In genomic region chr20:10367425-10367920, GRCh38 we compare ENCODE assay signal across 18 cellular contexts.
DNase-seq lines count a peak whose midpoint lies in the region; ATAC-seq and TF ChIP-seq lines count a peak whose summit lies in the region.
"Had no signal": no experiment of that assay in that cellular context is flagged by ENCODE, and none has a peak within 500 bp of the region (broad histone marks: within the 10 kb centered on the region; RNA-seq: fewer than 3 reads in every experiment).

No MANE protein-coding gene starts in this region.

- intact Hi-C loops in ascending aorta (cut with DNase I): no loop called here

- no peak for ATAC-seq in GM23338
- no peak for ATAC-seq in HG02885 (IDR thresholded peaks at IDR 0.05; ENCODE audit: poor library complexity, unreplicated experiment)
- ATAC-seq: CD8-positive, alpha-beta T cell had no signal

- H3K27me3 Mint-ChIP-seq in GM23338 (ENCODE audit: insufficient read depth, low read depth, poor library complexity): no peaks in the 10 kb centered on the region
- H3K27me3 Mint-ChIP-seq in progenitor cell of endocrine pancreas: no peaks in the 10 kb centered on the region

- H2AFZ ChIP-seq in GM23338 (0 out of 2 replicates have a peak overlapping the region, but pooled peaks have one; percentile 9), hepatocyte (no peak overlapping the region)

- H3K9me3 ChIP-seq in ascending aorta (no peaks in the 10 kb centered on the region), hepatocyte (ENCODE audit: low read depth) (no peaks in the 10 kb centered on the region)
- H3K9me3 ChIP-seq: BLaER1, Caco-2 had no signal

- H3K4me3 ChIP-seq in GM23338 (no peak overlapping the region), ascending aorta (no peak overlapping the region), hepatocyte (no peak overlapping the region)
- H3K4me3 ChIP-seq: BLaER1 had no signal

- TF ChIP-seq CTCF in GM23338 (conservative IDR thresholded peaks at IDR 0.05; ENCODE audit: low read depth in 2 of 2) (no peak), ascending aorta (IDR thresholded peaks at IDR 0.05) (no peak), hepatocyte (IDR thresholded peaks at IDR 0.05; ENCODE audit: poor library complexity) (no peak), progenitor cell of endocrine pancreas (IDR thresholded peaks at IDR 0.05; ENCODE audit: unreplicated experiment) (no peak)

- no peak overlapping the region for H3K4me3 Mint-ChIP-seq in GM23338
- no peak overlapping the region for H3K4me3 Mint-ChIP-seq in progenitor cell of endocrine pancreas (ENCODE audit: low read depth)
- H3K4me3 Mint-ChIP-seq: B cell; CD4-positive, CD25-positive, alpha-beta regulatory T cell; CD8-positive, alpha-beta T cell had no signal

- WGBS in hepatocyte (ENCODE audit: low lambda C conversion rate, missing lambda C conversion rate): 59% methylated on average over 1 of the region's 1 CpG

- H3K27ac ChIP-seq in GM23338 (ENCODE audit: low read depth) (no peak overlapping the region), ascending aorta (peak overlapping the region; percentile 16 to 39), hepatocyte (peak overlapping the region; percentile 29)
- H3K27ac ChIP-seq: BLaER1, C4-2B had no signal

- peaks cover 5% of the 10 kb centered on the region; the same call in 1 of the 2 replicates for H3K4me1 ChIP-seq in GM23338 (ENCODE audit: insufficient read depth)
- H3K4me1 ChIP-seq in ascending aorta: peaks cover 0 to 5% of the 10 kb centered on the region in 2 donors
- peaks cover 13% of the 10 kb centered on the region for H3K4me1 ChIP-seq in hepatocyte (ENCODE audit: insufficient read depth)
- H3K4me1 ChIP-seq: BLaER1 had no signal

- no peaks in the 10 kb centered on the region for H3K79me2 ChIP-seq in GM23338 (replicated peaks; ENCODE audit: insufficient read depth)
- H3K79me2 ChIP-seq in hepatocyte: no peaks in the 10 kb centered on the region

- H3K4me2 ChIP-seq in GM23338 (no peak overlapping the region), hepatocyte (peak overlapping the region; percentile 24)
- H3K4me2 ChIP-seq: BLaER1 had no signal

- no peaks in the 10 kb centered on the region; the same call in 1 of the 3 replicates for H3K9me3 Mint-ChIP-seq in GM23338
- H3K9me3 Mint-ChIP-seq in progenitor cell of endocrine pancreas (ENCODE audit: low read depth): peaks cover 8% of the 10 kb centered on the region
- H3K9me3 Mint-ChIP-seq: CD8-positive, alpha-beta T cell had no signal

- H3K27me3 ChIP-seq in GM23338 (ENCODE audit: insufficient read depth) (no peaks in the 10 kb centered on the region), ascending aorta (no peaks in the 10 kb centered on the region), hepatocyte (no peaks in the 10 kb centered on the region)
- H3K27me3 ChIP-seq: BLaER1 had no signal

- H3K36me3 ChIP-seq in GM23338 (ENCODE audit: insufficient read depth) (no peaks in the 10 kb centered on the region), ascending aorta (no peaks in the 10 kb centered on the region), hepatocyte (replicated peaks; ENCODE audit: insufficient read depth, low read depth) (no peaks in the 10 kb centered on the region)
- H3K36me3 ChIP-seq: BLaER1 had no signal

- no peaks in the 10 kb centered on the region for H3K9me2 ChIP-seq in GM23338 (ENCODE audit: insufficient read depth)
- H3K9me2 ChIP-seq in hepatocyte (replicated peaks; ENCODE audit: insufficient read depth): no peaks in the 10 kb centered on the region

- H3K4me1 Mint-ChIP-seq in GM23338: no peaks in the 10 kb centered on the region; the same call in 2 of the 3 replicates
- H3K4me1 Mint-ChIP-seq in progenitor cell of endocrine pancreas (ENCODE audit: low read depth): peaks cover 45% of the 10 kb centered on the region
- H3K4me1 Mint-ChIP-seq: B cell had no signal

- H3K27ac Mint-ChIP-seq in GM23338 (no peak overlapping the region), progenitor cell of endocrine pancreas (peak overlapping the region; percentile 4)
- H3K27ac Mint-ChIP-seq: B cell; CD4-positive, CD25-positive, alpha-beta regulatory T cell; CD8-positive, alpha-beta T cell had no signal

- H4K20me1 ChIP-seq in GM23338 (replicated peaks; ENCODE audit: insufficient read depth): no peaks in the 10 kb centered on the region
- H4K20me1 ChIP-seq in hepatocyte (ENCODE audit: insufficient read depth, poor library complexity, severe bottlenecking): no peaks in the 10 kb centered on the region
- H4K20me1 ChIP-seq: BLaER1 had no signal

- no peaks in the 10 kb centered on the region for H3K36me3 Mint-ChIP-seq in GM23338 (ENCODE audit: low read depth)
- no peaks in the 10 kb centered on the region for H3K36me3 Mint-ChIP-seq in progenitor cell of endocrine pancreas (ENCODE audit: insufficient read depth)
- H3K36me3 Mint-ChIP-seq: CD4-positive, CD25-positive, alpha-beta regulatory T cell; CD8-positive, alpha-beta T cell had no signal

- no peak for DNase-seq in GM23338 (ENCODE audit: low spot score)
- no peak for DNase-seq in ascending aorta (ENCODE audit: low spot score in 2 of 2)
- no peak for DNase-seq in hepatocyte (ENCODE audit: low spot score)
- no peak for DNase-seq in progenitor cell of endocrine pancreas (ENCODE audit: low spot score, unreplicated experiment)
- DNase-seq in GF-D8 (lab: John Stamatoyannopoulos, UW): no peak
- no peak for DNase-seq in DMS114 treated with DMSO at 0.1 percent for 48 hours (lab: John Stamatoyannopoulos, UW; ENCODE audit: unreplicated experiment)
- DNase-seq: Caco-2; CD4-positive, CD25-positive, alpha-beta regulatory T cell; CD8-positive, alpha-beta T cell; DMS79; EL; GDM1; H7; HCEC 1CT had no signal

- H3F3A ChIP-seq in GM23338 (replicated peaks; ENCODE audit: low read depth): no peaks in the 10 kb centered on the region

TF ChIP-seq in GM23338, 12 proteins besides CTCF, POLR2A, EP300 and RAD21 (continues in another document):
- TF ChIP-seq EZH2phosphoT487 (IDR thresholded peaks at IDR 0.05; ENCODE audit: unreplicated experiment): no peak
- no peak for TF ChIP-seq JUNB (IDR thresholded peaks at IDR 0.05; ENCODE audit: unreplicated experiment)
- TF ChIP-seq REST (IDR thresholded peaks at IDR 0.05; ENCODE audit: unreplicated experiment): no peak
- TF ChIP-seq ZNF331 (CRISPR knock-in tag; IDR thresholded peaks at IDR 0.05; ENCODE audit: low read depth): no peak
- TF ChIP-seq EZH2 (IDR thresholded peaks at IDR 0.05; ENCODE audit: low read depth, unreplicated experiment): no peak
- TF ChIP-seq, protein P1, sequence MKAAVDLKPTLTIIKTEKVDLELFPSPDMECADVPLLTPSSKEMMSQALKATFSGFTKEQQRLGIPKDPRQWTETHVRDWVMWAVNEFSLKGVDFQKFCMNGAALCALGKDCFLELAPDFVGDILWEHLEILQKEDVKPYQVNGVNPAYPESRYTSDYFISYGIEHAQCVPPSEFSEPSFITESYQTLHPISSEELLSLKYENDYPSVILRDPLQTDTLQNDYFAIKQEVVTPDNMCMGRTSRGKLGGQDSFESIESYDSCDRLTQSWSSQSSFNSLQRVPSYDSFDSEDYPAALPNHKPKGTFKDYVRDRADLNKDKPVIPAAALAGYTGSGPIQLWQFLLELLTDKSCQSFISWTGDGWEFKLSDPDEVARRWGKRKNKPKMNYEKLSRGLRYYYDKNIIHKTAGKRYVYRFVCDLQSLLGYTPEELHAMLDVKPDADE (IDR thresholded peaks at IDR 0.05): no peak
- no peak for TF ChIP-seq NANOG (IDR thresholded peaks at IDR 0.05; ENCODE audit: borderline replicate concordance)
- TF ChIP-seq CREB1 (CRISPR knock-in tag; IDR thresholded peaks at IDR 0.05; ENCODE audit: low read depth): no peak
